In the genomic region with DNA sequence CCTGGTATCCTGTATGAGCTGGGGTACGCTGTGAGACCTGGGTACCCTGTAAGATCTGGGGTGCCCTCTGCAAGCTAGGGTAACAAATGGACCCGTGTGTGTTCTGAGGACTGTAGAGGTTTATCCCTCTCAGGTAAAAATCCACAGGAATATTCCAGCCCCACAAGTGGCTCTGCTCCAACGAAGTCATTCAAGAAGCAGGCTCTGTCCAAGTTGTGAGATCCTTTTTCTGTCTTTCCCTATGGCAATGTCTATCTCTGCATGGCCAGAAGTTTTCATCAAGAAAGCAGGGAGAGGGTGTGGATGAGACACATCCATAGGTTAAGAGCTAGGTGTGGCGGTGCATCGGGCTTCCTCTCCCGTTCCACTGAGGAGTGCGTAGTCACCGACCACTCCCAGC, we compare ENCODE assay signal across 9 cellular contexts.
"Had no signal": no experiment of that assay in that cellular context is flagged by ENCODE, and none has a peak within 500 bp of the region (broad histone marks: within the 10 kb centered on the region; RNA-seq: fewer than 3 reads in every experiment).

No MANE protein-coding gene starts in this region.

- H3K36me3 ChIP-seq: HAP-1 had no signal

- H3K27ac Mint-ChIP-seq: GM23338, HFFc6, IgD-negative memory B cell had no signal

- FAIRE-seq: HepG2 had no signal

- H3K4me2 ChIP-seq: GM23338 had no signal

- H3K4me3 ChIP-seq: GM23338, HAP-1 had no signal

- H2AFZ ChIP-seq: GM23338 had no signal

- ATAC-seq: GM23338, HCT116, HepG2 had no signal

- DNase-seq: H7, HFFc6, KBM-7 had no signal

- H3K4me1 ChIP-seq: HAP-1 had no signal

- H3K4me3 Mint-ChIP-seq: GM23338, HFFc6, IgD-negative memory B cell had no signal

- H3K27ac ChIP-seq: HL-60 had no signal

- H3K9me3 ChIP-seq: HAP-1 had no signal

- H3K9me3 Mint-ChIP-seq: GM23338, HFFc6 had no signal
